ENCODE assay signal across 11 cellular contexts in genomic region chr7:47325337-47325736, GRCh38.
"Had no signal": no experiment of that assay in that cellular context is flagged by ENCODE, and none has a peak within 500 bp of the region (broad histone marks: within the 10 kb centered on the region; RNA-seq: fewer than 3 reads in every experiment).

No MANE protein-coding gene starts in this region.

- H3K27me3 ChIP-seq: breast epithelium, gastroesophageal sphincter, tibial artery had no signal

- H3K36me3 Mint-ChIP-seq: activated CD4-positive, alpha-beta memory T cell treated with anti-CD3 and anti-CD28 coated beads for 36 hours; activated naive CD8-positive, alpha-beta T cell treated with anti-CD3 and anti-CD28 coated beads, Interleukin-2, amount 10 ng/mL, durations not matched to agents 7 days and 5 days; naive thymus-derived CD8-positive, alpha-beta T cell had no signal

- H3K9me3 Mint-ChIP-seq: activated CD4-positive, alpha-beta memory T cell treated with anti-CD3 and anti-CD28 coated beads for 36 hours; activated naive CD8-positive, alpha-beta T cell treated with anti-CD3 and anti-CD28 coated beads, Interleukin-2, amount 10 ng/mL, durations not matched to agents 7 days and 5 days; naive thymus-derived CD8-positive, alpha-beta T cell had no signal

- H3K4me1 Mint-ChIP-seq: activated naive CD8-positive, alpha-beta T cell treated with anti-CD3 and anti-CD28 coated beads, Interleukin-2, amount 10 ng/mL, durations not matched to agents 7 days and 5 days; naive thymus-derived CD8-positive, alpha-beta T cell had no signal

- H3K4me3 ChIP-seq: breast epithelium, tibial artery had no signal

- H3K4me3 Mint-ChIP-seq: activated CD4-positive, alpha-beta memory T cell treated with anti-CD3 and anti-CD28 coated beads for 36 hours; activated naive CD8-positive, alpha-beta T cell treated with anti-CD3 and anti-CD28 coated beads, Interleukin-2, amount 10 ng/mL, durations not matched to agents 7 days and 5 days; naive thymus-derived CD8-positive, alpha-beta T cell had no signal

- H3K27me3 Mint-ChIP-seq: activated CD4-positive, alpha-beta memory T cell treated with anti-CD3 and anti-CD28 coated beads for 36 hours had no signal

- ATAC-seq: gastroesophageal sphincter; naive thymus-derived CD8-positive, alpha-beta T cell had no signal

- H3K36me3 ChIP-seq: breast epithelium had no signal

- H3K9me3 ChIP-seq: breast epithelium, gastroesophageal sphincter, tibial artery had no signal

- H3K27ac ChIP-seq: breast epithelium, VCaP had no signal

- DNase-seq: activated CD4-positive, alpha-beta memory T cell treated with anti-CD3 and anti-CD28 coated beads for 36 hours; activated naive CD8-positive, alpha-beta T cell treated with anti-CD3 and anti-CD28 coated beads, Interleukin-2, amount 10 ng/mL, durations not matched to agents 7 days and 5 days; activated T-cell treated with anti-CD3 and anti-CD28 coated beads, Interleukin-2, amount 50 U/mL, for 48 hours; anterior cingulate cortex; naive thymus-derived CD8-positive, alpha-beta T cell; occipital lobe; T-helper 9 cell; tibial artery had no signal

- H3K27ac Mint-ChIP-seq: activated CD4-positive, alpha-beta memory T cell treated with anti-CD3 and anti-CD28 coated beads for 36 hours; activated naive CD8-positive, alpha-beta T cell treated with anti-CD3 and anti-CD28 coated beads, Interleukin-2, amount 10 ng/mL, durations not matched to agents 7 days and 5 days; naive thymus-derived CD8-positive, alpha-beta T cell had no signal
